ENCODE assay signal across 1 cellular context in genomic region chr5:80408475-80408875, GRCh38.
TF ChIP-seq lines count a peak whose summit lies in the region.

No MANE protein-coding gene starts in this region.

TF ChIP-seq in K562, 482 proteins besides CTCF, POLR2A, EP300 and RAD21 (continued from another document):
- TF ChIP-seq ETS1 (conservative IDR thresholded peaks at IDR 0.05; ENCODE audit: control insufficient read depth, low read depth, low read length) (0 out of 2 replicates have a peak, but pooled peaks have one; percentile 20), TAF1 (IDR thresholded peaks at IDR 0.05; ENCODE audit: control insufficient read depth, extremely low read depth, insufficient read depth, low read length, severe bottlenecking) (peak; percentile 40), HDAC8 (tag; IDR thresholded peaks at IDR 0.05) (no peak), ZNF311 (CRISPR knock-in tag; IDR thresholded peaks at IDR 0.05) (no peak), KAT7 (CRISPR knock-in tag; IDR thresholded peaks at IDR 0.05; ENCODE audit: borderline replicate concordance) (0 out of 2 replicates have a peak, but pooled peaks have one; percentile 2), KDM1A (IDR thresholded peaks at IDR 0.05) (peak; percentile 68 to 71; a peak in 2 of 4 replicates), RCOR1 (IDR thresholded peaks at IDR 0.05; ENCODE audit: borderline replicate concordance in 1 of 2, low read depth in 2 of 2, low read length in 2 of 2) (peak in 1 of 2 experiments; percentile 58; a peak in 1 of 4 replicates), RFX1 (IDR thresholded peaks at IDR 0.05) (no peak), SMAD4 (CRISPR knock-in tag; conservative IDR thresholded peaks at IDR 0.05) (peak; percentile 93; the same call in 1 of the 2 replicates), ZNF551 (CRISPR knock-in tag; IDR thresholded peaks at IDR 0.05) (no peak), ZNF436 (CRISPR knock-in tag; IDR thresholded peaks at IDR 0.05) (no peak), CTCFL (IDR thresholded peaks at IDR 0.05; ENCODE audit: borderline replicate concordance, insufficient read depth, low read depth, low read length, poor library complexity, severe bottlenecking) (peak; percentile 65), ZNF584 (CRISPR knock-in tag; IDR thresholded peaks at IDR 0.05; ENCODE audit: low read depth) (0 out of 2 replicates have a peak, but pooled peaks have one; percentile 0), JUN (IDR thresholded peaks at IDR 0.05; ENCODE audit: borderline replicate concordance, low read depth, low read length) (no peak), JUN (CRISPR knock-in tag; IDR thresholded peaks at IDR 0.05; ENCODE audit: borderline replicate concordance) (peak; percentile 68; the same call in 1 of the 2 replicates), YY1 (IDR thresholded peaks at IDR 0.05; ENCODE audit: borderline replicate concordance in 1 of 3, control insufficient read depth in 1 of 3, extremely low read depth in 1 of 3, insufficient read depth in 3 of 3, insufficient read length in 1 of 3, insufficient replicate concordance in 2 of 3, low read depth in 1 of 3, low read length in 2 of 3) (peak in 1 of 3 experiments; percentile 53), ZBTB7A (IDR thresholded peaks at IDR 0.05; ENCODE audit: borderline replicate concordance, control insufficient read depth, low read depth, low read length) (peak; percentile 94), TGIF2 (CRISPR knock-in tag; IDR thresholded peaks at IDR 0.05) (peak; percentile 7; the same call in 1 of the 2 replicates), ZBTB43 (CRISPR knock-in tag; IDR thresholded peaks at IDR 0.05) (no peak), UBTF (IDR thresholded peaks at IDR 0.05; ENCODE audit: borderline replicate concordance in 1 of 2, low read depth in 2 of 2, low read length in 2 of 2) (peak; percentile 93 to 96), HSF4 (CRISPR knock-in tag; IDR thresholded peaks at IDR 0.05; ENCODE audit: borderline replicate concordance) (no peak), NFRKB (IDR thresholded peaks at IDR 0.05; ENCODE audit: low read depth) (0 out of 2 replicates have a peak, but pooled peaks have one; percentile 36), PRDM10 (IDR thresholded peaks at IDR 0.05; ENCODE audit: partially characterized antibody) (peak; percentile 10), HCFC1 (IDR thresholded peaks at IDR 0.05; ENCODE audit: low read depth, low read length) (0 out of 2 replicates have a peak, but pooled peaks have one; percentile 32), CHD1 (IDR thresholded peaks at IDR 0.05; ENCODE audit: low read length) (peak; percentile 84)
